ENCODE assay signal across 19 cellular contexts in genomic region chr5:120910610-120911009, GRCh38.
DNase-seq lines count a peak whose midpoint lies in the region; ATAC-seq, FAIRE-seq and TF ChIP-seq lines count a peak whose summit lies in the region.
"Had no signal": no experiment of that assay in that cellular context is flagged by ENCODE, and none has a peak within 500 bp of the region (broad histone marks: within the 10 kb centered on the region; RNA-seq: fewer than 3 reads in every experiment).

No MANE protein-coding gene starts in this region.

- BruUV-seq in HepG2 (replicated peaks; lab: Mats Ljungman, UMichigan), result no TSS peak

- H3K36me3 Mint-ChIP-seq in nephron progenitor cell (ENCODE audit: low read depth), result no peaks in the 10 kb centered on the region
- H3K36me3 Mint-ChIP-seq: CD8-positive, alpha-beta T cell had no signal

- CTCF ChIA-PET in HepG2 (lab: Yijun Ruan, JAX; ENCODE audit: low intra/inter-chr PET ratio, low total read pairs), result no interaction called here

- H3K36me3 ChIP-seq in HepG2 (replicated peaks in 1 of 2; ENCODE audit: control insufficient read depth in 1 of 2, insufficient read depth in 2 of 2, low read length in 2 of 2) (no peaks in the 10 kb centered on the region), right lobe of liver (no peaks in the 10 kb centered on the region)
- H3K36me3 ChIP-seq: BLaER1 treated with 17β-estradiol and CSF1 and Interleukin-3, amounts not matched to agents 10 nM and 100 nM had no signal

- POLR2A ChIA-PET in HepG2 (lab: Yijun Ruan, JAX), result no interaction called here

- H2AFZ ChIP-seq in HepG2 (ENCODE audit: low read length), result no peak overlapping the region

- H3K9ac ChIP-seq in HepG2 (ENCODE audit: insufficient read depth, low read depth, low read length), result no peak overlapping the region
- H3K9ac ChIP-seq: BLaER1 treated with 17β-estradiol and CSF1 and Interleukin-3, amounts not matched to agents 10 nM and 100 nM had no signal

- no peaks in the 10 kb centered on the region for H3K9me3 Mint-ChIP-seq in nephron progenitor cell

- TF ChIP-seq CTCF in HepG2 (CRISPR knock-in tag; IDR thresholded peaks at IDR 0.05) (no peak), right lobe of liver (IDR thresholded peaks at IDR 0.05) (no peak), nephron progenitor cell (IDR thresholded peaks at IDR 0.05) (no peak)

- peak overlapping the region; percentile 17 for H3K27ac Mint-ChIP-seq in nephron progenitor cell
- H3K27ac Mint-ChIP-seq: B cell; CD4-positive, alpha-beta T cell; CD8-positive, alpha-beta T cell had no signal

- no peak overlapping the region for H3K4me2 ChIP-seq in HepG2 (ENCODE audit: low read depth, low read length)
- H3K4me2 ChIP-seq: A549; BLaER1 treated with 17β-estradiol and CSF1 and Interleukin-3, amounts not matched to agents 10 nM and 100 nM had no signal

- H3K27me3 Mint-ChIP-seq in nephron progenitor cell (ENCODE audit: low read depth, poor library complexity), result no peaks in the 10 kb centered on the region
- H3K27me3 Mint-ChIP-seq: B cell; CD4-positive, alpha-beta T cell had no signal

- H3K4me1 Mint-ChIP-seq in nephron progenitor cell, result no peaks in the 10 kb centered on the region
- H3K4me1 Mint-ChIP-seq: B cell had no signal

- no peak for FAIRE-seq in HepG2 (lab: Jason Lieb, UNC)
- FAIRE-seq: A549, G401.6, GM12891 had no signal

- TF ChIP-seq POLR2A in HepG2 (IDR thresholded peaks at IDR 0.05; ENCODE audit: insufficient read depth in 1 of 2, low read depth in 2 of 2, low read length in 2 of 2), result no peak
- TF ChIP-seq POLR2A in right lobe of liver (IDR thresholded peaks at IDR 0.05), result no peak

- no peak overlapping the region for H3K4me3 Mint-ChIP-seq in nephron progenitor cell
- H3K4me3 Mint-ChIP-seq: B cell; CD4-positive, alpha-beta T cell; CD8-positive, alpha-beta T cell had no signal

- 0% methylated on average over 1 of the region's 1 CpG for WGBS in HepG2 (ENCODE audit: low lambda C conversion rate)
- WGBS in right lobe of liver (ENCODE audit: insufficient coverage, low coverage, low lambda C conversion rate, missing lambda C conversion rate), result 27% methylated on average over 1 of the region's 1 CpG

- H4K20me1 ChIP-seq in HepG2 (ENCODE audit: insufficient read depth, low read length), result no peaks in the 10 kb centered on the region
- H4K20me1 ChIP-seq: BLaER1 treated with 17β-estradiol and CSF1 and Interleukin-3, amounts not matched to agents 10 nM and 100 nM had no signal

- TF ChIP-seq RAD21 in HepG2 (CRISPR knock-in tag; IDR thresholded peaks at IDR 0.05), result no peak

- DNase-seq in HepG2 (ENCODE audit: low spot score) (no peak), right lobe of liver (no peak), nephron progenitor cell (no peak)
- DNase-seq: AML-193; Caco-2; Calu3; CD4-positive, alpha-beta T cell; CD8-positive, alpha-beta T cell; DMS79 treated with DMSO at 0.1 percent for 48 hours; GF-D8 had no signal

- in situ Hi-C loops in HepG2 (cut with HindIII; ENCODE audit: extremely low pct_ligation_motif_present, low pct_unique_long_range_greater_than_20kb), result no loop called here

- intact Hi-C loops in HepG2 (cut with micrococcal nuclease; ENCODE audit: unreplicated experiment), result no loop called here
- intact Hi-C loops in right lobe of liver (cut with DNase I), result no loop called here

- H3K4me3 ChIP-seq in HepG2 (replicated peaks in 1 of 3; ENCODE audit: insufficient read depth in 1 of 3, low read depth in 2 of 3, low read length in 3 of 3) (no peak overlapping the region), right lobe of liver (no peak overlapping the region)
- H3K4me3 ChIP-seq: A549; BLaER1 treated with 17β-estradiol and CSF1 and Interleukin-3, amounts not matched to agents 10 nM and 100 nM had no signal

- H3K27ac ChIP-seq in HepG2 (ENCODE audit: extremely low read length, insufficient read depth, low read length) (no peak overlapping the region), right lobe of liver (no peak overlapping the region)
- H3K27ac ChIP-seq: 22Rv1; A549; BLaER1 treated with 17β-estradiol and CSF1 and Interleukin-3, amounts not matched to agents 10 nM and 100 nM; C4-2B had no signal

- ATAC-seq in HepG2 (no peak), right lobe of liver (no peak), HG03571 (IDR thresholded peaks at IDR 0.05; ENCODE audit: unreplicated experiment) (no peak), GM18870 (IDR thresholded peaks at IDR 0.05; ENCODE audit: unreplicated experiment) (no peak)
- ATAC-seq: A549; CD8-positive, alpha-beta T cell had no signal

- TF ChIP-seq EP300 in HepG2 (IDR thresholded peaks at IDR 0.05; ENCODE audit: low read depth in 2 of 2, low read length in 2 of 2) (no peak), HepG2 (CRISPR knock-in tag; IDR thresholded peaks at IDR 0.05; ENCODE audit: borderline replicate concordance) (no peak)

- H3K27me3 ChIP-seq in HepG2 (ENCODE audit: control insufficient read depth in 1 of 2, insufficient read depth in 2 of 2, low read length in 2 of 2) (no peaks in the 10 kb centered on the region), right lobe of liver (no peaks in the 10 kb centered on the region)
- H3K27me3 ChIP-seq: BLaER1 treated with 17β-estradiol and CSF1 and Interleukin-3, amounts not matched to agents 10 nM and 100 nM had no signal

- H3K4me1 ChIP-seq in HepG2 (ENCODE audit: insufficient read depth, low read length), result no peaks in the 10 kb centered on the region
- no peaks in the 10 kb centered on the region for H3K4me1 ChIP-seq in right lobe of liver
- H3K4me1 ChIP-seq: A549; BLaER1 treated with 17β-estradiol and CSF1 and Interleukin-3, amounts not matched to agents 10 nM and 100 nM; Caco-2 had no signal

- H3K79me2 ChIP-seq in HepG2 (ENCODE audit: insufficient read depth, low read length), result no peaks in the 10 kb centered on the region

- H3K9me3 ChIP-seq in HepG2 (ENCODE audit: low read length), result no peaks in the 10 kb centered on the region
- no peaks in the 10 kb centered on the region for H3K9me3 ChIP-seq in right lobe of liver
- H3K9me3 ChIP-seq: A549; BLaER1 treated with 17β-estradiol and CSF1 and Interleukin-3, amounts not matched to agents 10 nM and 100 nM; Caco-2 had no signal

TF ChIP-seq in HepG2, 621 proteins besides CTCF, POLR2A, EP300 and RAD21:
- TF ChIP-seq MAFK (conservative IDR thresholded peaks at IDR 0.05 in 1 of 2, IDR thresholded peaks at IDR 0.05 in 1 of 2; ENCODE audit: low read length in 2 of 2) (peak; percentile 6 to 68; a peak in 2 of 4 replicates), NR2F1 (CRISPR knock-in tag; IDR thresholded peaks at IDR 0.05) (no peak)
